ENCODE assay signal across 21 cellular contexts in the genomic region with DNA sequence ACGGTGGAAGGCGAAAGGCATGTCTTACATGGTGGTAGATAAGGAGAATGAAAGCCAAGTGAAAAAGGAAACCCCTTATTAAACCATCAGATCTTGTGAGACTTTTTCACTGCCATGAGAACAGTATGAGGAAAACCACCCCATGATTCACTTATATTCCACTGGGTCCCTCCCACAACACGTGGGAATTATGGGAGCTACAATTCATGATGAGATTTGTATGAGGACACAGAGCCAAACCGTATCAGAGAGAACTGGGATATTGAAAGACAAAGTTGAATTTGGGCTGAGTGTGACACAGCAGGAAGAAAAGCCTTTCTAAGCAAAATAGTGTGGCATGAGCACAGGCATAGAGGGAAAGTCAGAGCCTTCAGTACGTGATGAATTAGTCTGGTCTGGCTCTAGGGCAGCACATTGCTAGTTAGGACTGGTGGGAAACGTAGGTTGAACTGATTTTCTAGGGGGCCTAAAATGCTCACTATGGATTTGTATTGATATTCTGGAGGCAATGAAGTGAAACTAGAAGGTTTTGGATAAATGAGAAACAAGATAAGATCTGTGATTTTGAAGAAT.
"Had no signal": no experiment of that assay in that cellular context is flagged by ENCODE, and none has a peak within 500 bp of the region (broad histone marks: within the 10 kb centered on the region; RNA-seq: fewer than 3 reads in every experiment).

No MANE protein-coding gene starts in this region.

- H3K9me3 Mint-ChIP-seq: mesothelial cell of epicardium; stimulated activated naive B cell treated with anti-CD40 and anti-IgM and Interleukin-4, amounts not matched to agents 10 μg/mL and 1 μg/mL and 100 μg/mL, for 72 hours had no signal

- H3K27ac ChIP-seq: cardiac muscle cell, lower lobe of right lung, thoracic aorta, WERI-Rb-1 had no signal

- H3K27me3 Mint-ChIP-seq: stimulated activated naive B cell treated with anti-CD40 and anti-IgM and Interleukin-4, amounts not matched to agents 10 μg/mL and 1 μg/mL and 100 μg/mL, for 72 hours had no signal

- H3K9me3 ChIP-seq: lower lobe of right lung, thoracic aorta had no signal

- H3K4me1 Mint-ChIP-seq: stimulated activated naive B cell treated with anti-CD40 and anti-IgM and Interleukin-4, amounts not matched to agents 10 μg/mL and 1 μg/mL and 100 μg/mL, for 72 hours had no signal

- DNase-seq: activated CD4-positive, alpha-beta T cell treated with anti-CD3 and anti-CD28 coated beads for 1 hour; activated CD8-positive, alpha-beta memory T cell treated with anti-CD3 and anti-CD28 coated beads for 24 hours; activated CD8-positive, alpha-beta memory T cell treated with anti-CD3 and anti-CD28 coated beads, Interleukin-2, amount 50 U/mL, for 48 hours; activated effector memory CD4-positive, alpha-beta T cell treated with Interleukin-2 at 50 U/mL for 16 hours; activated naive CD4-positive, alpha-beta T cell treated with anti-CD3 and anti-CD28 coated beads, Interleukin-2, amount 50 U/mL, for 16 hours; activated T-cell treated with anti-CD3 and anti-CD28 coated beads, Interleukin-2, amount 50 U/mL, for 48 hours; dermis blood vessel endothelial cell; effector memory CD4-positive, alpha-beta T cell; foreskin melanocyte; glutamatergic neuron; hypothalamus; islet precursor cell; lower lobe of right lung; posterior cingulate gyrus; retina; stimulated activated naive B cell treated with anti-CD40 and anti-IgM and Interleukin-4, amounts not matched to agents 10 μg/mL and 1 μg/mL and 100 μg/mL, for 72 hours; WERI-Rb-1 had no signal

- H3K4me1 ChIP-seq: lower lobe of right lung had no signal

- ATAC-seq: lower lobe of right lung; stimulated activated naive B cell treated with anti-CD40 and anti-IgM and Interleukin-4, amounts not matched to agents 10 μg/mL and 1 μg/mL and 100 μg/mL, for 72 hours had no signal

- H3K27me3 ChIP-seq: cardiac muscle cell had no signal

- H3K36me3 Mint-ChIP-seq: mesothelial cell of epicardium; stimulated activated naive B cell treated with anti-CD40 and anti-IgM and Interleukin-4, amounts not matched to agents 10 μg/mL and 1 μg/mL and 100 μg/mL, for 72 hours had no signal

- H3K36me3 ChIP-seq: cardiac muscle cell, lower lobe of right lung, thoracic aorta, WERI-Rb-1 had no signal

- H3K27ac Mint-ChIP-seq: mesothelial cell of epicardium; nephron; stimulated activated naive B cell treated with anti-CD40 and anti-IgM and Interleukin-4, amounts not matched to agents 10 μg/mL and 1 μg/mL and 100 μg/mL, for 72 hours had no signal

- H3K4me3 ChIP-seq: cardiac muscle cell, lower lobe of right lung, thoracic aorta had no signal

- H3K4me3 Mint-ChIP-seq: mesothelial cell of epicardium; nephron; stimulated activated naive B cell treated with anti-CD40 and anti-IgM and Interleukin-4, amounts not matched to agents 10 μg/mL and 1 μg/mL and 100 μg/mL, for 72 hours had no signal
